ENCODE assay signal across 8 cellular contexts in the genomic region with DNA sequence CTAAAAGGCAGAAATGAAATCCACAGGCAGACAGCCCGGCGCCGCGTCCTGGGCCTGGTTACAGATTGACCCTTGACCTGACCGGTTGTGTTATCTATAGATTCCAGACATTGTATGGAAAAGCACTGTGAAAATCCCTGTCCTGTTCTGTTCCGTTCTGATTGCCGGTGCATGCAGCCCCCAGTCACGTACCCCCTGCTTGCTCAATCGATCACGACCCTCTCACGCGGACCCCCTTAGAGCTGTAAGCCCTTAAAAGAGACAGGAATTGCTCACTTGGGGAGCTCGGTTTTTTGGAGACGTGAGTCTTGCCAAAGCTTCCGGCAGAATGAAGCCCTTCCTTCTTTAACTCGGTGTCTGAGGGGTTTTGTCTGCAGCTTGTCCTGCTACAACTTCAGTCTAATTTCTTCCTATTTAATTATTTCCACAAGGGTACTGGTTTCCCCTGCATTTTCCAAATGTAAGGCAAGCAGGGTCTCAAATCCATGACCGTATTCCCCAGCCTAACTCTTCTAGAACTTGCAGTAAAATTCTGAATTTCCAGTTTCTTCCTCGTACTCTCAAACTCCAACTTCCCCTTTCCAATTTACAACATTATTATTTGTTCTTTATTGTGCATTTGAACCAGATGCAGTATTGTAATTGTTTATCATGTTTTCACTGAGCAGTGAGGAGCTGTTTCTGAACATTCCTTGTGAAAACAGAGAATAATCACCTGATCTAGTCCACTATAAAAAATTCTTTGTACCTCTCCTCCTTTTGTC. TPM values are rescaled to one million over a fixed set of nuclear protein-coding genes. Genes with fewer than 3 reads are reported as not detected.
A peak's percentile ranks its signal among the peaks of the same experiment; 100 is the strongest.
DNase-seq lines count a peak whose midpoint lies in the region; ATAC-seq and TF ChIP-seq lines count a peak whose summit lies in the region.
"Not testable (repeated sequence)": the region's sequence is repeated elsewhere in the genome, so short reads cannot be mapped to it uniquely, and the experiment has no call there.

No MANE protein-coding gene starts in this region.

- not testable (repeated sequence) for H3K27me3 Mint-ChIP-seq in activated CD4-positive, alpha-beta T cell treated with anti-CD3 and anti-CD28 coated beads, Interleukin-2, amount 10 ng/mL, durations not matched to agents 7 days and 5 days; naive thymus-derived CD8-positive, alpha-beta T cell; stimulated activated naive B cell treated with anti-CD40 and anti-IgM and Interleukin-4, amounts not matched to agents 10 μg/mL and 1 μg/mL and 100 μg/mL, for 72 hours

- H2AFZ ChIP-seq in OCI-LY3 (ENCODE audit: low read depth, low read length) = not testable (repeated sequence)

- TF ChIP-seq CTCF in OCI-LY3 (IDR thresholded peaks at IDR 0.05; ENCODE audit: low read depth, low read length); brain microvascular endothelial cell (IDR thresholded peaks at IDR 0.05; ENCODE audit: low read depth, low read length, missing control alignments); heart left ventricle (IDR thresholded peaks at IDR 0.05): not testable (repeated sequence)

- in situ Hi-C loops in brain microvascular endothelial cell (cut with HindIII; ENCODE audit: low pct_ligation_motif_present, low sequenced_read_pairs) = not testable (repeated sequence)

- peaks cover 29 to 30% (median 30%) of the 10 kb centered on the region in 11 experiments for H3K36me3 ChIP-seq in BLaER1 treated with 17β-estradiol and CSF1 and Interleukin-3, amounts not matched to agents 10 nM and 100 nM
- not testable (repeated sequence) for H3K36me3 ChIP-seq in H7 (replicated peaks; ENCODE audit: control insufficient read depth, insufficient read depth, low read length); brain microvascular endothelial cell (replicated peaks); heart left ventricle
- H3K36me3 ChIP-seq in OCI-LY3 (replicated peaks; ENCODE audit: low read depth, low read length) = peaks cover 25% of the 10 kb centered on the region

- POLR2A ChIA-PET in activated CD4-positive, alpha-beta T cell treated with anti-CD3 and anti-CD28 coated beads, Interleukin-2, amount 10 ng/mL, durations not matched to agents 7 days and 5 days (lab: Charles Lee) = not testable (repeated sequence)
- POLR2A ChIA-PET in naive thymus-derived CD8-positive, alpha-beta T cell (lab: Charles Lee) = interaction anchor here (0.6 to 1.0 kb wide), 2 partner anchors 41 to 208 kb away, joined by 3 read pairs; no protein-coding TSS in a partner anchor

- H3K4me1 Mint-ChIP-seq in activated CD4-positive, alpha-beta T cell treated with anti-CD3 and anti-CD28 coated beads, Interleukin-2, amount 10 ng/mL, durations not matched to agents 7 days and 5 days; naive thymus-derived CD8-positive, alpha-beta T cell: not testable (repeated sequence)
- H3K4me1 Mint-ChIP-seq in stimulated activated naive B cell treated with anti-CD40 and anti-IgM and Interleukin-4, amounts not matched to agents 10 μg/mL and 1 μg/mL and 100 μg/mL, for 72 hours = peaks cover 6 to 10% of the 10 kb centered on the region in 2 donors

- intact Hi-C loops in heart left ventricle (cut with DNase I) = loop anchor here in 3 of 10 donors (2.0 to 10.0 kb wide), 3 partner anchors 40 to 47 kb away; a partner anchor contains a TSS

- WGBS in heart left ventricle, 4 donors = 50 to 87% (median 60%) methylated on average over 12 to 13 of the region's 18 CpGs

- H4K20me1 ChIP-seq in BLaER1 treated with 17β-estradiol and CSF1 and Interleukin-3, amounts not matched to agents 10 nM and 100 nM = peaks cover 0 to 38% (median 15%) of the 10 kb centered on the region in 11 experiments; a peak in 14 of 22 replicates
- peaks cover 34% of the 10 kb centered on the region for H4K20me1 ChIP-seq in OCI-LY3 (ENCODE audit: insufficient read depth, low read length)

- H3K27ac Mint-ChIP-seq in activated CD4-positive, alpha-beta T cell treated with anti-CD3 and anti-CD28 coated beads, Interleukin-2, amount 10 ng/mL, durations not matched to agents 7 days and 5 days = peak overlapping the region; percentile 79
- peak overlapping the region; percentile 77 to 94 (median 88) for H3K27ac Mint-ChIP-seq in naive thymus-derived CD8-positive, alpha-beta T cell
- peak overlapping the region; percentile 14 for H3K27ac Mint-ChIP-seq in stimulated activated naive B cell treated with anti-CD40 and anti-IgM and Interleukin-4, amounts not matched to agents 10 μg/mL and 1 μg/mL and 100 μg/mL, for 72 hours

- H3K79me2 ChIP-seq in OCI-LY3 (ENCODE audit: low read length) = peaks cover 34% of the 10 kb centered on the region

- CTCF ChIA-PET in activated CD4-positive, alpha-beta T cell treated with anti-CD3 and anti-CD28 coated beads, Interleukin-2, amount 10 ng/mL, durations not matched to agents 7 days and 5 days (lab: Charles Lee) = not testable (repeated sequence)

- not testable (repeated sequence) for H3K4me1 ChIP-seq in BLaER1 treated with 17β-estradiol and CSF1 and Interleukin-3, amounts not matched to agents 10 nM and 100 nM; OCI-LY3 (ENCODE audit: low read length); heart left ventricle

- not testable (repeated sequence) for ATAC-seq in heart left ventricle; naive thymus-derived CD8-positive, alpha-beta T cell; stimulated activated naive B cell treated with anti-CD40 and anti-IgM and Interleukin-4, amounts not matched to agents 10 μg/mL and 1 μg/mL and 100 μg/mL, for 72 hours (replicated peaks)

- peaks cover 28% of the 10 kb centered on the region for H3K36me3 Mint-ChIP-seq in activated CD4-positive, alpha-beta T cell treated with anti-CD3 and anti-CD28 coated beads, Interleukin-2, amount 10 ng/mL, durations not matched to agents 7 days and 5 days (ENCODE audit: low read depth)
- peaks cover 16 to 29% (median 18%) of the 10 kb centered on the region in 3 donors for H3K36me3 Mint-ChIP-seq in naive thymus-derived CD8-positive, alpha-beta T cell
- peaks cover 31 to 36% of the 10 kb centered on the region in 2 donors for H3K36me3 Mint-ChIP-seq in stimulated activated naive B cell treated with anti-CD40 and anti-IgM and Interleukin-4, amounts not matched to agents 10 μg/mL and 1 μg/mL and 100 μg/mL, for 72 hours

- peak overlapping the region; percentile 58 to 71 (median 66) for H3K4me3 ChIP-seq in BLaER1 treated with 17β-estradiol and CSF1 and Interleukin-3, amounts not matched to agents 10 nM and 100 nM
- H3K4me3 ChIP-seq in H7 (ENCODE audit: insufficient read depth, low read depth, low read length) (peak overlapping the region; percentile 25; the same call in 1 of the 2 replicates), OCI-LY3 (ENCODE audit: low read length) (peak overlapping the region; percentile 71), brain microvascular endothelial cell (ENCODE audit: low read depth, low read length) (peak overlapping the region; percentile 35), heart left ventricle (peak overlapping the region in 8 of 12 donors; percentile 5 to 45 (median 34))

- TF ChIP-seq POLR2A in heart left ventricle (IDR thresholded peaks at IDR 0.05) = not testable (repeated sequence)

- peak overlapping the region; percentile 71 to 82 (median 79) for H3K9ac ChIP-seq in BLaER1 treated with 17β-estradiol and CSF1 and Interleukin-3, amounts not matched to agents 10 nM and 100 nM
- H3K9ac ChIP-seq in OCI-LY3 (ENCODE audit: low read length) = peak overlapping the region; percentile 50

- DNase-seq in H7; activated CD4-positive, alpha-beta T cell treated with anti-CD3 and anti-CD28 coated beads, Interleukin-2, amount 10 ng/mL, durations not matched to agents 7 days and 5 days; brain microvascular endothelial cell; heart left ventricle; naive thymus-derived CD8-positive, alpha-beta T cell; stimulated activated naive B cell treated with anti-CD40 and anti-IgM and Interleukin-4, amounts not matched to agents 10 μg/mL and 1 μg/mL and 100 μg/mL, for 72 hours: not testable (repeated sequence)

- H3K27ac ChIP-seq in BLaER1 treated with 17β-estradiol and CSF1 and Interleukin-3, amounts not matched to agents 10 nM and 100 nM = peak overlapping the region; percentile 44 to 80 (median 67); a peak in 20 of 22 replicates
- H3K27ac ChIP-seq in OCI-LY3 (ENCODE audit: low read length) (peak overlapping the region; percentile 39; the same call in 1 of the 2 replicates), heart left ventricle (peak overlapping the region in 1 of 12 donors; percentile 69)
- not testable (repeated sequence) for H3K27ac ChIP-seq in brain microvascular endothelial cell

- peak overlapping the region; percentile 63 to 87 (median 79) for H3K4me2 ChIP-seq in BLaER1 treated with 17β-estradiol and CSF1 and Interleukin-3, amounts not matched to agents 10 nM and 100 nM
- peak overlapping the region; percentile 59 for H3K4me2 ChIP-seq in OCI-LY3 (ENCODE audit: low read length)

- H3K27me3 ChIP-seq in BLaER1 treated with 17β-estradiol and CSF1 and Interleukin-3, amounts not matched to agents 10 nM and 100 nM; H7 (ENCODE audit: control insufficient read depth, insufficient read depth, low read length); OCI-LY3 (ENCODE audit: low read depth, low read length); brain microvascular endothelial cell (replicated peaks); heart left ventricle: not testable (repeated sequence)

- H3K9me3 Mint-ChIP-seq in activated CD4-positive, alpha-beta T cell treated with anti-CD3 and anti-CD28 coated beads, Interleukin-2, amount 10 ng/mL, durations not matched to agents 7 days and 5 days = peaks cover 21% of the 10 kb centered on the region
- peaks cover 0 to 44% (median 6%) of the 10 kb centered on the region in 9 donors for H3K9me3 Mint-ChIP-seq in naive thymus-derived CD8-positive, alpha-beta T cell
- H3K9me3 Mint-ChIP-seq in stimulated activated naive B cell treated with anti-CD40 and anti-IgM and Interleukin-4, amounts not matched to agents 10 μg/mL and 1 μg/mL and 100 μg/mL, for 72 hours = not testable (repeated sequence)

- peak overlapping the region; percentile 83 for H3K4me3 Mint-ChIP-seq in activated CD4-positive, alpha-beta T cell treated with anti-CD3 and anti-CD28 coated beads, Interleukin-2, amount 10 ng/mL, durations not matched to agents 7 days and 5 days
- H3K4me3 Mint-ChIP-seq in naive thymus-derived CD8-positive, alpha-beta T cell = peak overlapping the region; percentile 81 to 99 (median 93)
- H3K4me3 Mint-ChIP-seq in stimulated activated naive B cell treated with anti-CD40 and anti-IgM and Interleukin-4, amounts not matched to agents 10 μg/mL and 1 μg/mL and 100 μg/mL, for 72 hours = peak overlapping the region; percentile 85 to 94

- H3K9me3 ChIP-seq in BLaER1 treated with 17β-estradiol and CSF1 and Interleukin-3, amounts not matched to agents 10 nM and 100 nM (replicated peaks in 1 of 11) = peaks cover 35 to 49% (median 41%) of the 10 kb centered on the region in 11 experiments
- not testable (repeated sequence) for H3K9me3 ChIP-seq in OCI-LY3 (ENCODE audit: insufficient read depth, low read length)
- H3K9me3 ChIP-seq in heart left ventricle = peaks cover 0 to 29% (median 3%) of the 10 kb centered on the region in 12 donors

RNA-seq across cellular contexts. Expression of a gene that starts 23.5 kb away (rescaled TPM):
- total RNA-seq in H7 (2014; rRNA removed; shearing (Covaris generic)) = 19.8 and 29.9 TPM in 2 replicates
- 10 to 100 TPM in 1 of 2 experiments, 1 to 10 TPM in 1; 9.9 to 10.0 TPM for total RNA-seq in activated CD4-positive, alpha-beta T cell treated with anti-CD3 and anti-CD28 coated beads, Interleukin-2, amount 10 ng/mL, durations not matched to agents 7 days and 5 days
- 1 to 10 TPM; 1.5 to 5.4 (median 3.2) TPM for total RNA-seq in heart left ventricle
- 1 to 10 TPM; 2.4 to 3.2 TPM for polyA plus RNA-seq in heart left ventricle
- 10 to 100 TPM; 18.3 to 24.4 TPM for total RNA-seq in naive thymus-derived CD8-positive, alpha-beta T cell
- 10 to 100 TPM; 10.9 to 29.7 (median 18.2) TPM for polyA plus RNA-seq in naive thymus-derived CD8-positive, alpha-beta T cell

RNA-seq across cellular contexts. Expression of a gene that starts 44.1 kb away (rescaled TPM):
- total RNA-seq in H7 (2014; rRNA removed; shearing (Covaris generic)) = 50.3 and 54.5 TPM in 2 replicates
- total RNA-seq in activated CD4-positive, alpha-beta T cell treated with anti-CD3 and anti-CD28 coated beads, Interleukin-2, amount 10 ng/mL, durations not matched to agents 7 days and 5 days = 10 to 100 TPM; 23.0 to 23.6 TPM
- 10 to 100 TPM in 5 of 9 donors, 1 to 10 TPM in 4; 7.8 to 13.8 (median 10.9) TPM for total RNA-seq in heart left ventricle
- polyA plus RNA-seq in heart left ventricle = 1 to 10 TPM in 1 of 2 donors, under 1 TPM in 1; 0.30 to 1.7 TPM
- 10 to 100 TPM; 28.1 to 30.8 TPM for total RNA-seq in naive thymus-derived CD8-positive, alpha-beta T cell
- 1 to 10 TPM; 3.7 to 6.5 (median 6.1) TPM for polyA plus RNA-seq in naive thymus-derived CD8-positive, alpha-beta T cell

RNA-seq across cellular contexts. Expression of a gene that starts 49.1 kb away (rescaled TPM):
- 16.4 and 28.7 TPM in 2 replicates for total RNA-seq in H7 (2014; rRNA removed; shearing (Covaris generic))
- total RNA-seq in activated CD4-positive, alpha-beta T cell treated with anti-CD3 and anti-CD28 coated beads, Interleukin-2, amount 10 ng/mL, durations not matched to agents 7 days and 5 days = 1 to 10 TPM; 1.1 to 1.2 TPM
- total RNA-seq in heart left ventricle = 1 to 10 TPM in 5 of 9 donors, under 1 TPM in 4; 0.60 to 3.6 (median 1.0) TPM
- 1 to 10 TPM in 1 of 2 donors, under 1 TPM in 1; 0.46 to 1.6 TPM for polyA plus RNA-seq in heart left ventricle
- 1 to 10 TPM; 1.9 to 2.5 TPM for total RNA-seq in naive thymus-derived CD8-positive, alpha-beta T cell
- 1 to 10 TPM in 2 of 3 donors, under 1 TPM in 1; 0.42 to 1.4 (median 1.2) TPM for polyA plus RNA-seq in naive thymus-derived CD8-positive, alpha-beta T cell

Comparison
In these comparisons a context has a peak if more than half of its experiments do, and no peak if none do; other contexts are left out.
1. H3K27ac Mint-ChIP-seq: peak in every context shown above with its lines; median percentile 88 in naive thymus-derived CD8-positive, alpha-beta T cell; 79 in activated CD4-positive, alpha-beta T cell treated with anti-CD3 and anti-CD28 coated beads, Interleukin-2, amount 10 ng/mL, durations not matched to agents 7 days and 5 days; 14 in stimulated activated naive B cell treated with anti-CD40 and anti-IgM and Interleukin-4, amounts not matched to agents 10 μg/mL and 1 μg/mL and 100 μg/mL, for 72 hours.